In the genomic region with DNA sequence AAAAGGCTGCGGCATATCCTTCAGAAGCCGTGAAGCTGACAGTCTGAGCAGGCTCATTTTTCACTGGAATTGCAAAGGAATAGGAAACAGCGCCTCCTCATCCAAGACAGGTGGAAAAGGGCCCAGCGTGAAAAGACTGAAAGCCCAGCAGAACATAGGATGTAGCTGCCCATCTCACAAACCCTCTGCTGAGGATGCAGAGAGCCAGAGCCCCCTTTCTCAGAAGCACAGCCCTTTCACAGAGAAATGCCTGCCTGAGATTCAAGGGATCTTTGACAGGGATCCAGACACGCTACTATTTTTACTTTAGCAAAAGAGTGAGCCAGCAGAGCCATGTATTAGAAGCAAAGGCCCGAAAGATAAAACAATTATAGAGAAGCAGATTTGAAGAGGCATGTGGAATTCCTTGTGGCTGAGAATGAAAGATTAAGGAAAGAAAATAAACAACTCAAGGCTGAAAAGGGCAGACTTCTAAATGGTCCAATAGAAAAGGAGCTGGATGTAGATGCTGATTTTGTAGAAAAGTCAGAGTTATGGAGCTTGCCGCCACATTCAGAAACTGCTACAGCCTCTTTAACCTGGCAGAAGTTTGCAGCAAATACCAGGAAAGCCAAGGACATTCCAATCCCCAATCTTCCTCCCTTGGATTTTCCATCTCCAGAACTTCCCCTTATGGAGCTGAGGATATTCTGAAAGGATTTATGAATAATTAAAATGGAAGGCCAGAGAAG, we compare ENCODE assay signal across 8 cellular contexts. TPM values are rescaled to one million over a fixed set of nuclear protein-coding genes. Genes with fewer than 3 reads are reported as not detected.
DNase-seq lines count a peak whose midpoint lies in the region; ATAC-seq, FAIRE-seq and TF ChIP-seq lines count a peak whose summit lies in the region.

No MANE protein-coding gene starts in this region.

- peaks cover 0 to 2% (median 0%) of the 10 kb centered on the region in 8 donors for H3K9me3 Mint-ChIP-seq in CD4-positive, alpha-beta memory T cell
- H3K9me3 Mint-ChIP-seq in T-cell: no peaks in the 10 kb centered on the region
- H3K9me3 Mint-ChIP-seq in progenitor cell of endocrine pancreas (ENCODE audit: low read depth): no peaks in the 10 kb centered on the region

- CTCF ChIA-PET in CD4-positive, alpha-beta memory T cell (lab: Charles Lee; ENCODE audit: partially characterized antibody): interaction anchor here (1.4 to 1.6 kb wide), 3 partner anchors 11 to 92 kb away, joined by 3 to 5 read pairs (median 3); no protein-coding TSS in a partner anchor
- CTCF ChIA-PET in T-cell (lab: Charles Lee): interaction anchor here (0.5 to 1.4 kb wide), 5 partner anchors 12 to 286 kb away, joined by 3 to 4 read pairs (median 3); partner anchors contain the start of genes GDI2 (in 2 of the 2) and IL2RA (in 1 of the 2)

- intact Hi-C loops in CD4-positive, alpha-beta memory T cell (cut with micrococcal nuclease): loop anchor here (10.0 kb wide), 1 partner anchor 92 kb away; the partner anchor contains the start of gene TASOR2

- no peaks in the 10 kb centered on the region for H3K27me3 ChIP-seq in CD4-positive, alpha-beta memory T cell (ENCODE audit: insufficient read depth, low read length)
- no peaks in the 10 kb centered on the region for H3K27me3 ChIP-seq in small intestine (ENCODE audit: control insufficient read depth in 2 of 2, insufficient read depth in 2 of 2, low read length in 2 of 2)

- H3K27ac ChIP-seq in CD4-positive, alpha-beta memory T cell (ENCODE audit: low read depth, low read length): peak overlapping the region; percentile 58
- H3K27ac ChIP-seq in small intestine (ENCODE audit: low read depth in 1 of 2, low read length in 1 of 2): peak overlapping the region in 1 of 2 donors; percentile 55

- 79 to 94% (median 90%) methylated on average over 7 of the region's 7 CpGs for WGBS in small intestine, 3 donors

- no peak for TF ChIP-seq CTCF in progenitor cell of endocrine pancreas (IDR thresholded peaks at IDR 0.05; ENCODE audit: unreplicated experiment)

- H3K4me1 Mint-ChIP-seq in CD4-positive, alpha-beta memory T cell: peaks cover 35 to 65% (median 46%) of the 10 kb centered on the region in 4 donors
- H3K4me1 Mint-ChIP-seq in T-cell (peaks cover 32 to 75% (median 74%) of the 10 kb centered on the region in 3 donors), progenitor cell of endocrine pancreas (ENCODE audit: low read depth) (peaks cover 7% of the 10 kb centered on the region)

- peaks cover 46 to 71% of the 10 kb centered on the region in 2 donors for H3K36me3 Mint-ChIP-seq in CD4-positive, alpha-beta memory T cell
- peaks cover 61% of the 10 kb centered on the region for H3K36me3 Mint-ChIP-seq in T-cell
- H3K36me3 Mint-ChIP-seq in progenitor cell of endocrine pancreas (ENCODE audit: insufficient read depth): peaks cover 40% of the 10 kb centered on the region

- peak overlapping the region; percentile 88 to 97 (median 94) for H3K27ac Mint-ChIP-seq in CD4-positive, alpha-beta memory T cell
- peak overlapping the region; percentile 90 to 97 for H3K27ac Mint-ChIP-seq in T-cell
- peak overlapping the region; percentile 63 for H3K27ac Mint-ChIP-seq in progenitor cell of endocrine pancreas

- DNase-seq in CD4-positive, alpha-beta memory T cell: no peak
- DNase-seq in T-cell (no peak), fibroblast of peridontal ligament (ENCODE audit: extremely low read depth) (peak; percentile 57), progenitor cell of endocrine pancreas (ENCODE audit: low spot score, unreplicated experiment) (no peak), small intestine (no peak), ureter (ENCODE audit: low spot score) (no peak), DMS 273 (lab: John Stamatoyannopoulos, UW; ENCODE audit: unreplicated experiment) (no peak)

- H3K4me3 Mint-ChIP-seq in CD4-positive, alpha-beta memory T cell: peak overlapping the region; percentile 56 to 81 (median 76)
- H3K4me3 Mint-ChIP-seq in T-cell (peak overlapping the region; percentile 66 to 68 (median 66)), progenitor cell of endocrine pancreas (ENCODE audit: low read depth) (no peak overlapping the region)

- no peaks in the 10 kb centered on the region for H3K9me3 ChIP-seq in CD4-positive, alpha-beta memory T cell (ENCODE audit: control insufficient read depth in 1 of 2, low read length in 2 of 2)
- no peaks in the 10 kb centered on the region for H3K9me3 ChIP-seq in small intestine (ENCODE audit: control insufficient read depth, low read depth)

- ATAC-seq in T-cell (replicated peaks in 1 of 4) (peak; percentile 12 to 40 (median 16)), GM21619 (IDR thresholded peaks at IDR 0.05; ENCODE audit: unreplicated experiment) (no peak)

- no peaks in the 10 kb centered on the region for H3K27me3 Mint-ChIP-seq in CD4-positive, alpha-beta memory T cell
- H3K27me3 Mint-ChIP-seq in T-cell (no peaks in the 10 kb centered on the region), progenitor cell of endocrine pancreas (no peaks in the 10 kb centered on the region)

- peaks cover 26% of the 10 kb centered on the region for H3K4me1 ChIP-seq in CD4-positive, alpha-beta memory T cell (ENCODE audit: insufficient read depth, low read length)
- peaks cover 0 to 3% of the 10 kb centered on the region in 2 donors for H3K4me1 ChIP-seq in small intestine (ENCODE audit: control insufficient read depth in 2 of 2, insufficient read depth in 1 of 2, low read depth in 1 of 2, low read length in 1 of 2)

- no peak for FAIRE-seq in small intestine (lab: Jason Lieb, UNC)

- POLR2A ChIA-PET in CD4-positive, alpha-beta memory T cell (lab: Charles Lee; ENCODE audit: partially characterized antibody): interaction anchor here (1.3 to 2.8 kb wide), 8 partner anchors 11 to 115 kb away, joined by 3 to 24 read pairs (median 4); partner anchors contain the start of genes FBH1 and GDI2
- POLR2A ChIA-PET in T-cell (lab: Charles Lee): interaction anchor here (0.5 to 1.2 kb wide), 4 partner anchors 30 to 1611 kb away, joined by 3 to 4 read pairs (median 3); no protein-coding TSS in a partner anchor

- H3K36me3 ChIP-seq in CD4-positive, alpha-beta memory T cell (ENCODE audit: insufficient read depth, low read length): peaks cover 23% of the 10 kb centered on the region
- peaks cover 5 to 11% of the 10 kb centered on the region in 2 donors for H3K36me3 ChIP-seq in small intestine (ENCODE audit: control insufficient read depth in 2 of 2, insufficient read depth in 2 of 2, low read length in 2 of 2)

- peak overlapping the region in 1 of 2 donors; percentile 23 for H3K4me3 ChIP-seq in CD4-positive, alpha-beta memory T cell (ENCODE audit: low read length in 2 of 2)
- H3K4me3 ChIP-seq in small intestine (ENCODE audit: low read depth in 1 of 2, low read length in 2 of 2): no peak overlapping the region

RNA-seq across cellular contexts. Expression of gene GDI2, which starts 36.9 kb away (rescaled TPM):
- total RNA-seq in CD4-positive, alpha-beta memory T cell: 100 to 1,000 TPM; 137 to 140 TPM
- 100 to 1,000 TPM; 193 to 248 TPM for polyA plus RNA-seq in CD4-positive, alpha-beta memory T cell
- total RNA-seq in T-cell (100 to 1,000 TPM in 4 of 5 donors, 10 to 100 TPM in 1; 96.2 to 130 (median 118) TPM), progenitor cell of endocrine pancreas (284 and 287 TPM in 2 replicates), ureter (193 TPM)
- polyA plus RNA-seq in small intestine: 100 to 1,000 TPM; 226 to 245 (median 238) TPM
